In the genomic region with DNA sequence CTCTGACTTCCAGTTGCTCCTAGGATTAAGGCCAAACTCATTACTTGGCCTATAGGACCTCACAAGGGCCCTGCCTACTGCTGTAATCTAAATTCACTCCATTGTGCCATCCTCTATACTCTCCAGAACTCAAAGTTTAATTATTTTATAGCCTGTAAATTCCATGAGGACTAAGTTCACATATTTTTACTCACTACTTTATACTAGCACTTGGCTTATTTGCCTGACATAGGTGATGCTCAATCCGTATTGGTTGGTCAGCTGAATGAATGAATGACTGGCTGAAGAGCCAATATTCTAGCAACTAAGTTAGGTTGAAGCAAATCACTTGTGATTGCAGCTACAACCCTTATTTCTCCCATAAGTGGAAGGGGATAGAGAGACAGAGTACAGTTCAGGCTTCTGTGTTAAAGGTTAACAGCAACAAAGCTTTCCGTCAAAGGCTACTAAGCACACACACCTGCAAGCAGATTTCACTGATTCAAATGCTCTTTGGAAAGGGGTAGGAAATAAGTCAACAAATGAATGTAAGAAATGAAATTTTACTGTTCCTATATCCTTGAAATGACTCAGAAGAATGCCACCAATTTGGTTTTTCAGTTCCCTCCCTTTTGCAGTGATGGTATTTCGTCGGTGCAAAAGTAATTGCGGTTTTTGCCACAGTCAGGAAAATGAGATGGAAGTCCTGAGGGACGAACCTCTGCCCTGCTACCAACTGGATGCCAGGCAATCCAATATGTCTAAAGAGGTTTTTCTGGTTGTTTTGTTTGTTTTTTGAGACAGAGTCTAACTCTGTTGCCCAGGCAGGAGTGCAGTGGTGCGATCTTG, we compare ENCODE assay signal across 19 cellular contexts.
"Had no signal": no experiment of that assay in that cellular context is flagged by ENCODE, and none has a peak within 500 bp of the region (broad histone marks: within the 10 kb centered on the region; RNA-seq: fewer than 3 reads in every experiment).

No MANE protein-coding gene starts in this region.

- FAIRE-seq: endometrium had no signal

- H3K9me3 ChIP-seq: adrenal gland, ascending aorta, heart right ventricle, spleen, tibial nerve, vagina had no signal

- DNase-seq: activated CD4-positive, alpha-beta T cell treated with anti-CD3 and anti-CD28 coated beads for 1 hour; activated naive CD4-positive, alpha-beta T cell; activated T-cell treated with anti-CD3 and anti-CD28 coated beads, Interleukin-2, amount 50 U/mL, for 24 hours; adrenal gland; caudate nucleus; foreskin fibroblast; heart right ventricle; midbrain; nephron progenitor cell; nucleus accumbens; posterior cingulate gyrus; spleen; stimulated activated CD4-positive, alpha-beta T cell treated with anti-CD3 and anti-CD28 coated beads, Interleukin-4, amount 100 ng/mL, for 1 hour; T-helper 9 cell had no signal

- H3K4me1 ChIP-seq: adrenal gland, ascending aorta, tibial nerve, vagina had no signal

- H3K27me3 ChIP-seq: adrenal gland, ascending aorta, brain microvascular endothelial cell, spleen, tibial nerve, vagina had no signal

- ATAC-seq: heart right ventricle had no signal

- H3K4me3 ChIP-seq: adrenal gland, ascending aorta, heart right ventricle, spleen, tibial nerve, vagina had no signal

- H3K27ac ChIP-seq: adrenal gland, ascending aorta, brain microvascular endothelial cell, heart right ventricle, spleen, tibial nerve, vagina had no signal

- H3K36me3 ChIP-seq: adrenal gland, ascending aorta, brain microvascular endothelial cell, heart right ventricle, spleen, vagina had no signal
